14 cellular contexts compared by ENCODE assay signal in genomic region chr20:25538838-25539665, GRCh38. TPM values are rescaled to one million over a fixed set of nuclear protein-coding genes. Genes with fewer than 3 reads are reported as not detected.
A peak's percentile ranks its signal among the peaks of the same experiment; 100 is the strongest.
DNase-seq lines count a peak whose midpoint lies in the region; ATAC-seq and TF ChIP-seq lines count a peak whose summit lies in the region.
"Had no signal": no experiment of that assay in that cellular context is flagged by ENCODE, and none has a peak within 500 bp of the region (broad histone marks: within the 10 kb centered on the region; RNA-seq: fewer than 3 reads in every experiment).

No MANE protein-coding gene starts in this region.

- DNase-seq in CD4-positive, CD25-positive, alpha-beta regulatory T cell: no peak
- DNase-seq in endodermal cell (no peak), neural crest cell (ENCODE audit: low read depth, low spot score) (no peak), pons (ENCODE audit: low spot score) (no peak), NCI-H1105 treated with DMSO at 0.1 percent for 48 hours (lab: John Stamatoyannopoulos, UW) (no peak), head of caudate nucleus (no peak)
- no peak for DNase-seq in activated effector memory CD4-positive, alpha-beta T cell treated with Interleukin-2 at 50 U/mL for 16 hours
- DNase-seq: activated CD4-positive, alpha-beta T cell treated with anti-CD3 and anti-CD28 coated beads, Interleukin-2, amount 10 ng/mL, durations not matched to agents 7 days and 5 days; activated naive CD8-positive, alpha-beta T cell treated with anti-CD3 and anti-CD28 coated beads, Interleukin-2, amount 10 ng/mL, durations not matched to agents 7 days and 5 days; mesendoderm; NCI-H2171 treated with DMSO at 0.1 percent for 48 hours; SHP77 treated with DMSO at 0.1 percent for 48 hours; stimulated activated naive B cell treated with anti-CD40 and anti-IgM and Interleukin-4, amounts not matched to agents 10 μg/mL and 1 μg/mL and 100 μg/mL, for 72 hours had no signal

- peak overlapping the region in 2 of 3 donors; percentile 64 to 74 for H3K27ac Mint-ChIP-seq in CD4-positive, CD25-positive, alpha-beta regulatory T cell
- peak overlapping the region; percentile 66 for H3K27ac Mint-ChIP-seq in endodermal cell
- peak overlapping the region; percentile 76 for H3K27ac Mint-ChIP-seq in neural crest cell (ENCODE audit: unreplicated experiment)
- H3K27ac Mint-ChIP-seq: activated CD4-positive, alpha-beta T cell treated with anti-CD3 and anti-CD28 coated beads, Interleukin-2, amount 10 ng/mL, durations not matched to agents 7 days and 5 days; activated naive CD8-positive, alpha-beta T cell treated with anti-CD3 and anti-CD28 coated beads, Interleukin-2, amount 10 ng/mL, durations not matched to agents 7 days and 5 days; stimulated activated naive B cell treated with anti-CD40 and anti-IgM and Interleukin-4, amounts not matched to agents 10 μg/mL and 1 μg/mL and 100 μg/mL, for 72 hours had no signal

- H3K36me3 ChIP-seq in CD4-positive, CD25-positive, alpha-beta regulatory T cell (ENCODE audit: control insufficient read depth, insufficient read depth, low read length): no peaks in the 10 kb centered on the region
- peaks cover 27% of the 10 kb centered on the region for H3K36me3 ChIP-seq in endodermal cell (ENCODE audit: control insufficient read depth, insufficient read depth, low read length)

- H3K9me3 Mint-ChIP-seq in CD4-positive, CD25-positive, alpha-beta regulatory T cell: no peaks in the 10 kb centered on the region
- no peaks in the 10 kb centered on the region for H3K9me3 Mint-ChIP-seq in endodermal cell
- no peaks in the 10 kb centered on the region for H3K9me3 Mint-ChIP-seq in neural crest cell
- H3K9me3 Mint-ChIP-seq: activated CD4-positive, alpha-beta T cell treated with anti-CD3 and anti-CD28 coated beads, Interleukin-2, amount 10 ng/mL, durations not matched to agents 7 days and 5 days; activated naive CD8-positive, alpha-beta T cell treated with anti-CD3 and anti-CD28 coated beads, Interleukin-2, amount 10 ng/mL, durations not matched to agents 7 days and 5 days; stimulated activated naive B cell treated with anti-CD40 and anti-IgM and Interleukin-4, amounts not matched to agents 10 μg/mL and 1 μg/mL and 100 μg/mL, for 72 hours had no signal

- no peak overlapping the region for H3K27ac ChIP-seq in CD4-positive, CD25-positive, alpha-beta regulatory T cell (ENCODE audit: insufficient read depth, low read length, poor library complexity, severe bottlenecking)
- no peak overlapping the region for H3K27ac ChIP-seq in endodermal cell (ENCODE audit: low read depth, low read length)

- H3K4me1 ChIP-seq in CD4-positive, CD25-positive, alpha-beta regulatory T cell (ENCODE audit: control insufficient read depth, insufficient read depth, low read length, poor library complexity, severe bottlenecking): no peaks in the 10 kb centered on the region
- peaks cover 19% of the 10 kb centered on the region for H3K4me1 ChIP-seq in endodermal cell (ENCODE audit: control insufficient read depth, insufficient read depth, low read length)

- no peaks in the 10 kb centered on the region for H3K4me1 Mint-ChIP-seq in CD4-positive, CD25-positive, alpha-beta regulatory T cell
- peaks cover 36% of the 10 kb centered on the region for H3K4me1 Mint-ChIP-seq in endodermal cell
- peaks cover 36% of the 10 kb centered on the region for H3K4me1 Mint-ChIP-seq in neural crest cell

- H3K9me3 ChIP-seq in CD4-positive, CD25-positive, alpha-beta regulatory T cell (ENCODE audit: control insufficient read depth in 2 of 2, low read length in 2 of 2): no peaks in the 10 kb centered on the region
- H3K9me3 ChIP-seq in endodermal cell (ENCODE audit: control insufficient read depth, low read length): no peaks in the 10 kb centered on the region

- H3K9ac ChIP-seq in endodermal cell (ENCODE audit: extremely low read depth, low read length, poor library complexity, severe bottlenecking): no peak overlapping the region

- no peak overlapping the region for H3K4me3 ChIP-seq in CD4-positive, CD25-positive, alpha-beta regulatory T cell (ENCODE audit: low read depth, low read length)
- no peak overlapping the region for H3K4me3 ChIP-seq in endodermal cell (ENCODE audit: low read length)

- 91 to 93% methylated on average over 16 to 17 of the region's 17 CpGs for WGBS in endodermal cell (ENCODE audit: insufficient coverage in 1 of 2, insufficient read length in 1 of 2), 2 experiments

- H3K4me3 Mint-ChIP-seq in CD4-positive, CD25-positive, alpha-beta regulatory T cell: no peak overlapping the region
- H3K4me3 Mint-ChIP-seq in endodermal cell: no peak overlapping the region
- no peak overlapping the region for H3K4me3 Mint-ChIP-seq in neural crest cell
- H3K4me3 Mint-ChIP-seq: activated CD4-positive, alpha-beta T cell treated with anti-CD3 and anti-CD28 coated beads, Interleukin-2, amount 10 ng/mL, durations not matched to agents 7 days and 5 days; activated naive CD8-positive, alpha-beta T cell treated with anti-CD3 and anti-CD28 coated beads, Interleukin-2, amount 10 ng/mL, durations not matched to agents 7 days and 5 days; stimulated activated naive B cell treated with anti-CD40 and anti-IgM and Interleukin-4, amounts not matched to agents 10 μg/mL and 1 μg/mL and 100 μg/mL, for 72 hours had no signal

- H3K27me3 ChIP-seq in CD4-positive, CD25-positive, alpha-beta regulatory T cell (ENCODE audit: control insufficient read depth, insufficient read depth, low read length): no peaks in the 10 kb centered on the region
- H3K27me3 ChIP-seq in endodermal cell (ENCODE audit: control insufficient read depth, insufficient read depth, low read length, poor library complexity, severe bottlenecking): no peaks in the 10 kb centered on the region

- intact Hi-C loops in head of caudate nucleus (cut with DNase I): no loop called here

- ATAC-seq in CD4-positive, CD25-positive, alpha-beta regulatory T cell (ENCODE audit: low read depth in 2 of 2): no peak
- ATAC-seq in HG02885 (IDR thresholded peaks at IDR 0.05; ENCODE audit: poor library complexity, unreplicated experiment): peak; percentile 68
- ATAC-seq: stimulated activated naive B cell treated with anti-CD40 and anti-IgM and Interleukin-4, amounts not matched to agents 10 μg/mL and 1 μg/mL and 100 μg/mL, for 72 hours had no signal

- TF ChIP-seq CTCF in endodermal cell (conservative IDR thresholded peaks at IDR 0.05): no peak
- TF ChIP-seq CTCF in neural crest cell (conservative IDR thresholded peaks at IDR 0.05): no peak

- H3K27me3 Mint-ChIP-seq in CD4-positive, CD25-positive, alpha-beta regulatory T cell: no peaks in the 10 kb centered on the region
- H3K27me3 Mint-ChIP-seq in endodermal cell (ENCODE audit: insufficient read depth) (no peaks in the 10 kb centered on the region), neural crest cell (ENCODE audit: low read depth) (no peaks in the 10 kb centered on the region)
- H3K27me3 Mint-ChIP-seq: activated CD4-positive, alpha-beta T cell treated with anti-CD3 and anti-CD28 coated beads, Interleukin-2, amount 10 ng/mL, durations not matched to agents 7 days and 5 days; activated naive CD8-positive, alpha-beta T cell treated with anti-CD3 and anti-CD28 coated beads, Interleukin-2, amount 10 ng/mL, durations not matched to agents 7 days and 5 days had no signal

- H3K36me3 Mint-ChIP-seq in CD4-positive, CD25-positive, alpha-beta regulatory T cell: no peaks in the 10 kb centered on the region
- H3K36me3 Mint-ChIP-seq in endodermal cell (ENCODE audit: low read depth): peaks cover 31% of the 10 kb centered on the region
- peaks cover 1% of the 10 kb centered on the region for H3K36me3 Mint-ChIP-seq in neural crest cell (ENCODE audit: low read depth)
- H3K36me3 Mint-ChIP-seq: activated naive CD8-positive, alpha-beta T cell treated with anti-CD3 and anti-CD28 coated beads, Interleukin-2, amount 10 ng/mL, durations not matched to agents 7 days and 5 days; stimulated activated naive B cell treated with anti-CD40 and anti-IgM and Interleukin-4, amounts not matched to agents 10 μg/mL and 1 μg/mL and 100 μg/mL, for 72 hours had no signal

RNA-seq across cellular contexts. Expression of gene NINL, which starts 46.3 kb away (rescaled TPM):
- total RNA-seq in CD4-positive, CD25-positive, alpha-beta regulatory T cell: 0.39 TPM
- polyA plus RNA-seq in CD4-positive, CD25-positive, alpha-beta regulatory T cell: under 1 TPM in 1 of 4 donors, not detected in 3; 0.42 TPM
- total RNA-seq in endodermal cell (100 to 1,000 TPM in 1 of 2 donors, 10 to 100 TPM in 1; 78.5 to 101 TPM), neural crest cell (41.2 and 44.0 TPM in 2 replicates)
- 48.7 TPM for polyA plus RNA-seq in endodermal cell (2013, experiment 1 of 2)
- polyA plus RNA-seq in endodermal cell (2013, experiment 2 of 2): 43.3 TPM

Comparison
In these comparisons a context has a peak if more than half of its experiments do, and no peak if none do; other contexts are left out.
1. RNA of gene NINL, which starts 46.3 kb away (total RNA-seq): 78.5 to 101 TPM in endodermal cell and 41.2 to 44.0 TPM in neural crest cell; 0.39 TPM in CD4-positive, CD25-positive, alpha-beta regulatory T cell (single experiment); every median in the first group is over 10 times any median in the second.
2. Peak in every context shown above with its lines, with median percentiles within 50 percentile points of each other: H3K27ac Mint-ChIP-seq.